Comparison of ENCODE assay signal across 12 cellular contexts in the genomic region with DNA sequence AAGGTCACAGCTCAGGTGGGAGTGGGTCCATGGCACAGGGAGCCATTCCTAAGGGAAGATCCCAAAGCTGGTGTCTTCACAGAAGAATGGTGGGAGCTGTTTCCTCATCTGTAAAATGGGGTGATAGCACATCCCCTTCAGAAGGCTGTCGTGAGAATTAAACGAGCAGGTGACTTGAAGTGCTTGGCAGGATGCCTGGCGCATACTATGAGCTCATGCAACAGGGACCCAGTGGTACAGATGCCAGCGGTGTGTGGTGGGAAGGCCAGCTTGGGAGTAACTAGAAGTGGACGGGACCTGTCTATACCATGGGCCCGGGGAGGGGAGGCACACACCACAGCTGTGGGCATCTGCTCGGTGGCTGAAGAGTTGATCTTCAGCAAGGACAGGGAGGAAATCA.
DNase-seq lines count a peak whose midpoint lies in the region; ATAC-seq lines count a peak whose summit lies in the region.
"Had no signal": no experiment of that assay in that cellular context is flagged by ENCODE, and none has a peak within 500 bp of the region (broad histone marks: within the 10 kb centered on the region; RNA-seq: fewer than 3 reads in every experiment).

No MANE protein-coding gene starts in this region.

- DNase-seq in Daoy (ENCODE audit: low read depth): peak; percentile 58
- peak; percentile 1 for DNase-seq in LoVo (ENCODE audit: low spot score)
- DNase-seq in NCI-H510A treated with DMSO at 0.1 percent for 48 hours (lab: John Stamatoyannopoulos, UW): peak; percentile 70
- DNase-seq in myocyte (ENCODE audit: low read depth): peak; percentile 5
- DNase-seq in cerebellum (ENCODE audit: low spot score): no peak
- no peak for DNase-seq in hippocampal formation (lab: John Stamatoyannopoulos, UW)
- DNase-seq: activated CD4-positive, alpha-beta memory T cell treated with anti-CD3 and anti-CD28 coated beads, Interleukin-2, amount 10 ng/mL, durations not matched to agents 7 days and 5 days; foreskin fibroblast; naive B cell; NCI-H524 treated with DMSO at 0.1 percent for 48 hours; psoas muscle had no signal

- ATAC-seq in HG02852 (IDR thresholded peaks at IDR 0.05; ENCODE audit: unreplicated experiment): no peak
- ATAC-seq: psoas muscle had no signal

Comparison
In these comparisons a context has a peak if more than half of its experiments do, and no peak if none do; other contexts are left out.
1. DNase-seq: peak in Daoy (single experiment), LoVo (single experiment), NCI-H510A treated with DMSO at 0.1 percent for 48 hours (single experiment) and myocyte (single experiment); none in cerebellum (single experiment) and hippocampal formation (0 of 2).